Comparison of ENCODE assay signal across 30 cellular contexts in the genomic region with DNA sequence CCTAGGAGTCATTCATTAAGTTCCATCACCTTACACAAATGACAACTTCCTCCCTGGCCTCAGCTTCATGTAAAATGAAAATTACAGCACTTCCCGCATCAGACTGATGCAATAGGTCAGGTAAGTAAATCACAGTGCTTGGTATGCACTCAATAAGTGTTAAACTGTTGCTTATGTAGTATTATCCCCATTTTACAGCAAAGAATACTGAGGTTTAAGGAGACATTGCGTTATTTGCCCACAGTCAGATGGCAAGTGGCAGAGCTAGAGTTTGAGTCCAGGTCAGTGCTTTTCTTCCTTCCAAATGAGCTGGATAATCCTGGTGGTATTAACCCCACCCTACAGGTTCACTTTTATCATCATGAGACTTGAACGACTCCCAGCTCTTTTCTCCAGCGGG. TPM values are rescaled to one million over a fixed set of nuclear protein-coding genes. Genes with fewer than 3 reads are reported as not detected.
"Had no signal": no experiment of that assay in that cellular context is flagged by ENCODE, and none has a peak within 500 bp of the region (broad histone marks: within the 10 kb centered on the region; RNA-seq: fewer than 3 reads in every experiment).

No MANE protein-coding gene starts in this region.

- H3K9me3 ChIP-seq: esophagus squamous epithelium, gastrocnemius medialis, heart right ventricle, left lung, lower lobe of right lung had no signal

- H3K4me3 ChIP-seq: coronary artery, dorsolateral prefrontal cortex, esophagus squamous epithelium, gastrocnemius medialis, heart right ventricle, left lung, lower lobe of right lung had no signal

- H3K4me1 ChIP-seq: esophagus squamous epithelium, gastrocnemius medialis, heart right ventricle, left lung, lower lobe of right lung had no signal

- H3K4me3 Mint-ChIP-seq: endodermal cell, memory B cell had no signal

- H3K27ac ChIP-seq: coronary artery, dorsolateral prefrontal cortex, epithelial cell of prostate, esophagus squamous epithelium, gastrocnemius medialis, heart right ventricle, left lung, lower lobe of right lung had no signal

- H3K27me3 ChIP-seq: gastrocnemius medialis had no signal

- FAIRE-seq: colon, islet of Langerhans, keratinocyte had no signal

- H3K36me3 ChIP-seq: esophagus squamous epithelium, gastrocnemius medialis, heart right ventricle, left lung, lower lobe of right lung had no signal

- DNase-seq: dermis blood vessel endothelial cell; dorsolateral prefrontal cortex; effector CD4-positive, alpha-beta T cell; effector memory CD4-positive, alpha-beta T cell; endodermal cell; erythroblast; esophagus squamous epithelium; foreskin fibroblast; foreskin melanocyte; gastrocnemius medialis; glutamatergic neuron; head of caudate nucleus; heart right ventricle; hippocampal formation; left cardiac atrium; left lung; left ventricle myocardium superior; lower lobe of right lung; mesendoderm; midbrain had no signal

- H3K9me3 Mint-ChIP-seq: endodermal cell had no signal

- H3K4me1 Mint-ChIP-seq: endodermal cell, memory B cell had no signal

- ATAC-seq: esophagus mucosa, gastrocnemius medialis, heart right ventricle, left cardiac atrium, left lung, left ventricle myocardium superior, lower lobe of right lung had no signal

- H3K27ac Mint-ChIP-seq: endodermal cell, memory B cell had no signal

- H3K36me3 Mint-ChIP-seq: memory B cell had no signal

RNA-seq across cellular contexts. Expression of a gene that starts 29.7 kb away (rescaled TPM):
- total RNA-seq: dermis blood vessel endothelial cell, esophagus mucosa, esophagus squamous epithelium, gastrocnemius medialis, lower leg skin, lung microvascular endothelial cell, mononuclear cell had no signal
- polyA plus RNA-seq: keratinocyte had no signal
